In the genomic region with DNA sequence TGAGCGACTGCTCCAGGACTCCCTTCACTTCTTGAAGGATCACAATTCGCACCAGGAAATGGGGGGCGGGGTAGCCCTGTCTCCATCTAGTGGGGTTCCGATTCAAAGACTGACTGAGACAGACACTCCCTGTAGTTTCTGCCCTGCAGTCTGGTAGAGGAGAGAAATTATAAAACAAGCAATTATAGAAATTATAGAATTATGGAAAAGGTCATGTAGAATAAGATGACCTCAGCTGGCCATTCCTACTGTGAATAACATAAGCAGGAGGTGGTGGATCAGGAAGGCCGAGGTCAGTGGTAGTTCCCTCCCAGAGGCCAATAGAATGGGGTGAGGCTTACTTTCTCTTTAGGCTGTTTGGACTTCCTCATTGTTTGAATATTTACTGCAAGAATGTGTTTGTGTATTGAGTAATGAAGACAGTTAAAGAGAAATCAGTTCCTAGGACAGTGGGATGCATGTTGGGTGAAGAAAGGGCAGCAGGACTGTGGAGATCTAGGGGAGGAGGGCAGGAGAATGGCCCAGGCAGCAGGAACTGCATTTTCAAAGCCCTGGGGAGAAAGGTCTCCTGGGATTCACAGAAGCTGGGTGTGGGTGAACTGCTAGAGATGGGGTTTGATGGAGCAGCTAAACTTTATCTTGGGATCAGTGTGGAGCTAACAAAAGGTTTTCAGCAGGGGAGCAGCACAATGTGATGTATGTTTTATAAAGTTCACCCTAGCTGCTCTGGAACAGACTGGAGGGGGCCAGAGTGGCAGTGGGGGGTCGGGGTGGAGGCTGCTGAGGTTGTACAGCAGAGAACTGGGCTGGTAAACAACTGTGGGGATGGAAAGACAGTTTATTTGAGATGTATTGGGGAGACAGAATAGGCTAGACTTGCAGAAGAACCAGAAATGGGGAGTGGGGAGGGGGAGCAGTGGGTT, we compare ENCODE assay signal across 1 cellular context.
A peak's percentile ranks its signal among the peaks of the same experiment; 100 is the strongest.
TF ChIP-seq lines count a peak whose summit lies in the region.

No MANE protein-coding gene starts in this region.

TF ChIP-seq in HepG2, 621 proteins besides CTCF, POLR2A, EP300 and RAD21 (continued from another document and continues in another):
- TF ChIP-seq ZHX1 (CRISPR knock-in tag; IDR thresholded peaks at IDR 0.05; ENCODE audit: low read depth), result no peak
- TF ChIP-seq FOXP1 (IDR thresholded peaks at IDR 0.05), result peak; percentile 44; the same call in 1 of the 2 replicates
- TF ChIP-seq FOXP1 (CRISPR knock-in tag; IDR thresholded peaks at IDR 0.05), result peak; percentile 84
- TF ChIP-seq REPIN1 (CRISPR knock-in tag; IDR thresholded peaks at IDR 0.05; ENCODE audit: borderline replicate concordance, low read depth), result no peak
- TF ChIP-seq GTF3A (CRISPR knock-in tag; conservative IDR thresholded peaks at IDR 0.05), result no peak
- TF ChIP-seq ZNF792 (CRISPR knock-in tag; IDR thresholded peaks at IDR 0.05), result peak; percentile 65; the same call in 1 of the 2 replicates
- TF ChIP-seq CCAR2 (optimal IDR thresholded peaks at IDR 0.05; ENCODE audit: low read depth, low read length), result no peak
- TF ChIP-seq DPF2 (CRISPR knock-in tag; IDR thresholded peaks at IDR 0.05; ENCODE audit: borderline replicate concordance, low read depth), result peak; percentile 54; the same call in 1 of the 2 replicates
- TF ChIP-seq ATF6 (CRISPR knock-in tag; conservative IDR thresholded peaks at IDR 0.05), result peak; percentile 30; the same call in 1 of the 2 replicates
- TF ChIP-seq, protein P1, sequence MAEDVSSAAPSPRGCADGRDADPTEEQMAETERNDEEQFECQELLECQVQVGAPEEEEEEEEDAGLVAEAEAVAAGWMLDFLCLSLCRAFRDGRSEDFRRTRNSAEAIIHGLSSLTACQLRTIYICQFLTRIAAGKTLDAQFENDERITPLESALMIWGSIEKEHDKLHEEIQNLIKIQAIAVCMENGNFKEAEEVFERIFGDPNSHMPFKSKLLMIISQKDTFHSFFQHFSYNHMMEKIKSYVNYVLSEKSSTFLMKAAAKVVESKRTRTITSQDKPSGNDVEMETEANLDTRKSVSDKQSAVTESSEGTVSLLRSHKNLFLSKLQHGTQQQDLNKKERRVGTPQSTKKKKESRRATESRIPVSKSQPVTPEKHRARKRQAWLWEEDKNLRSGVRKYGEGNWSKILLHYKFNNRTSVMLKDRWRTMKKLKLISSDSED (CRISPR knock-in tag; IDR thresholded peaks at IDR 0.05), result no peak
- no peak for TF ChIP-seq SOX6 (IDR thresholded peaks at IDR 0.05)
- TF ChIP-seq SOX6 (CRISPR knock-in tag; IDR thresholded peaks at IDR 0.05), result peak; percentile 84
- peak; percentile 12; the same call in 1 of the 2 replicates for TF ChIP-seq ZBTB43 (CRISPR knock-in tag; conservative IDR thresholded peaks at IDR 0.05)
- no peak for TF ChIP-seq RELA (CRISPR knock-in tag; IDR thresholded peaks at IDR 0.05)
- no peak; the same call in 1 of the 2 replicates for TF ChIP-seq ZGPAT (CRISPR knock-in tag; IDR thresholded peaks at IDR 0.05)
- TF ChIP-seq, protein P2, sequence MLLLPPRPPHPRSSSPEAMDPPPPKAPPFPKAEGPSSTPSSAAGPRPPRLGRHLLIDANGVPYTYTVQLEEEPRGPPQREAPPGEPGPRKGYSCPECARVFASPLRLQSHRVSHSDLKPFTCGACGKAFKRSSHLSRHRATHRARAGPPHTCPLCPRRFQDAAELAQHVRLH (CRISPR knock-in tag; IDR thresholded peaks at IDR 0.05; ENCODE audit: borderline replicate concordance, low read depth), result no peak; the same call in 1 of the 2 replicates
- TF ChIP-seq ZFP62 (CRISPR knock-in tag; IDR thresholded peaks at IDR 0.05), result no peak
- no peak for TF ChIP-seq ATM (IDR thresholded peaks at IDR 0.05; ENCODE audit: borderline replicate concordance)
- TF ChIP-seq TEAD3 (CRISPR knock-in tag; optimal IDR thresholded peaks at IDR 0.05; ENCODE audit: borderline replicate concordance), result peak; percentile 99
- peak; percentile 54; the same call in 1 of the 2 replicates for TF ChIP-seq FOSL2 (CRISPR knock-in tag; IDR thresholded peaks at IDR 0.05)
- no peak for TF ChIP-seq ZNF382 (CRISPR knock-in tag; IDR thresholded peaks at IDR 0.05; ENCODE audit: borderline replicate concordance)
- TF ChIP-seq THAP8 (CRISPR knock-in tag; IDR thresholded peaks at IDR 0.05; ENCODE audit: borderline replicate concordance), result no peak
- TF ChIP-seq ZNF253 (CRISPR knock-in tag; IDR thresholded peaks at IDR 0.05; ENCODE audit: borderline replicate concordance), result no peak
- peak; percentile 60; the same call in 1 of the 2 replicates for TF ChIP-seq NR2F6 (IDR thresholded peaks at IDR 0.05)
- peak; percentile 75 for TF ChIP-seq NR2F6 (CRISPR knock-in tag; IDR thresholded peaks at IDR 0.05)
- TF ChIP-seq, protein P3, sequence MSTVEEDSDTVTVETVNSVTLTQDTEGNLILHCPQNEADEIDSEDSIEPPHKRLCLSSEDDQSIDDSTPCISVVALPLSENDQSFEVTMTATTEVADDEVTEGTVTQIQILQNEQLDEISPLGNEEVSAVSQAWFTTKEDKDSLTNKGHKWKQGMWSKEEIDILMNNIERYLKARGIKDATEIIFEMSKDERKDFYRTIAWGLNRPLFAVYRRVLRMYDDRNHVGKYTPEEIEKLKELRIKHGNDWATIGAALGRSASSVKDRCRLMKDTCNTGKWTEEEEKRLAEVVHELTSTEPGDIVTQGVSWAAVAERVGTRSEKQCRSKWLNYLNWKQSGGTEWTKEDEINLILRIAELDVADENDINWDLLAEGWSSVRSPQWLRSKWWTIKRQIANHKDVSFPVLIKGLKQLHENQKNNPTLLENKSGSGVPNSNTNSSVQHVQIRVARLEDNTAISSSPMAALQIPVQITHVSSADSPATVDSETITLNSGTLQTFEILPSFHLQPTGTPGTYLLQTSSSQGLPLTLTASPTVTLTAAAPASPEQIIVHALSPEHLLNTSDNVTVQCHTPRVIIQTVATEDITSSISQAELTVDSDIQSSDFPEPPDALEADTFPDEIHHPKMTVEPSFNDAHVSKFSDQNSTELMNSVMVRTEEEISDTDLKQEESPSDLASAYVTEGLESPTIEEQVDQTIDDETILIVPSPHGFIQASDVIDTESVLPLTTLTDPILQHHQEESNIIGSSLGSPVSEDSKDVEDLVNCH (CRISPR knock-in tag; IDR thresholded peaks at IDR 0.05), result no peak
- TF ChIP-seq, protein P4, sequence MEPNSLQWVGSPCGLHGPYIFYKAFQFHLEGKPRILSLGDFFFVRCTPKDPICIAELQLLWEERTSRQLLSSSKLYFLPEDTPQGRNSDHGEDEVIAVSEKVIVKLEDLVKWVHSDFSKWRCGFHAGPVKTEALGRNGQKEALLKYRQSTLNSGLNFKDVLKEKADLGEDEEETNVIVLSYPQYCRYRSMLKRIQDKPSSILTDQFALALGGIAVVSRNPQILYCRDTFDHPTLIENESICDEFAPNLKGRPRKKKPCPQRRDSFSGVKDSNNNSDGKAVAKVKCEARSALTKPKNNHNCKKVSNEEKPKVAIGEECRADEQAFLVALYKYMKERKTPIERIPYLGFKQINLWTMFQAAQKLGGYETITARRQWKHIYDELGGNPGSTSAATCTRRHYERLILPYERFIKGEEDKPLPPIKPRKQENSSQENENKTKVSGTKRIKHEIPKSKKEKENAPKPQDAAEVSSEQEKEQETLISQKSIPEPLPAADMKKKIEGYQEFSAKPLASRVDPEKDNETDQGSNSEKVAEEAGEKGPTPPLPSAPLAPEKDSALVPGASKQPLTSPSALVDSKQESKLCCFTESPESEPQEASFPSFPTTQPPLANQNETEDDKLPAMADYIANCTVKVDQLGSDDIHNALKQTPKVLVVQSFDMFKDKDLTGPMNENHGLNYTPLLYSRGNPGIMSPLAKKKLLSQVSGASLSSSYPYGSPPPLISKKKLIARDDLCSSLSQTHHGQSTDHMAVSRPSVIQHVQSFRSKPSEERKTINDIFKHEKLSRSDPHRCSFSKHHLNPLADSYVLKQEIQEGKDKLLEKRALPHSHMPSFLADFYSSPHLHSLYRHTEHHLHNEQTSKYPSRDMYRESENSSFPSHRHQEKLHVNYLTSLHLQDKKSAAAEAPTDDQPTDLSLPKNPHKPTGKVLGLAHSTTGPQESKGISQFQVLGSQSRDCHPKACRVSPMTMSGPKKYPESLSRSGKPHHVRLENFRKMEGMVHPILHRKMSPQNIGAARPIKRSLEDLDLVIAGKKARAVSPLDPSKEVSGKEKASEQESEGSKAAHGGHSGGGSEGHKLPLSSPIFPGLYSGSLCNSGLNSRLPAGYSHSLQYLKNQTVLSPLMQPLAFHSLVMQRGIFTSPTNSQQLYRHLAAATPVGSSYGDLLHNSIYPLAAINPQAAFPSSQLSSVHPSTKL (CRISPR knock-in tag; IDR thresholded peaks at IDR 0.05), result peak; percentile 86
- TF ChIP-seq CEBPZ (IDR thresholded peaks at IDR 0.05; ENCODE audit: low read length), result no peak
- TF ChIP-seq ZNF230 (CRISPR knock-in tag; IDR thresholded peaks at IDR 0.05), result no peak
- no peak for TF ChIP-seq TCF12 (IDR thresholded peaks at IDR 0.05)
- TF ChIP-seq TCF12 (CRISPR knock-in tag; IDR thresholded peaks at IDR 0.05), result no peak
- no peak for TF ChIP-seq ZNF781 (CRISPR knock-in tag; IDR thresholded peaks at IDR 0.05; ENCODE audit: borderline replicate concordance, not compliant biosample characterization)
